Comparison of ENCODE assay signal across 10 cellular contexts in genomic region chr4:106583567-106583966, GRCh38.
A peak's percentile ranks its signal among the peaks of the same experiment; 100 is the strongest.
DNase-seq lines count a peak whose midpoint lies in the region; ATAC-seq, FAIRE-seq and TF ChIP-seq lines count a peak whose summit lies in the region.
"Had no signal": no experiment of that assay in that cellular context is flagged by ENCODE, and none has a peak within 500 bp of the region (broad histone marks: within the 10 kb centered on the region; RNA-seq: fewer than 3 reads in every experiment).

No MANE protein-coding gene starts in this region.

- H3K4ac ChIP-seq in mesenchymal stem cell (ENCODE audit: low read depth in 1 of 2, low read length in 2 of 2), result no peak overlapping the region

- no peak overlapping the region for H2BK12ac ChIP-seq in mesenchymal stem cell (ENCODE audit: low read length in 2 of 2)

- H2AFZ ChIP-seq in mesenchymal stem cell (ENCODE audit: low read depth, low read length), result no peak overlapping the region

- no peaks in the 10 kb centered on the region for H3K36me3 ChIP-seq in bronchial epithelial cell (ENCODE audit: control insufficient read depth, insufficient read depth, low read length)
- H3K36me3 ChIP-seq in mesenchymal stem cell (ENCODE audit: control insufficient read depth in 1 of 2, insufficient read depth in 2 of 2, low read depth in 1 of 2, low read length in 2 of 2), result no peaks in the 10 kb centered on the region

- H3K9me3 ChIP-seq in mesenchymal stem cell (ENCODE audit: control insufficient read depth, low read length), result no peaks in the 10 kb centered on the region

- H3K27ac ChIP-seq in mesenchymal stem cell (ENCODE audit: low read length, poor library complexity, severe bottlenecking), result peak overlapping the region; percentile 93

- no peak overlapping the region for H3K4me2 ChIP-seq in mesenchymal stem cell (ENCODE audit: low read length, poor library complexity, severe bottlenecking)

- H3K9ac ChIP-seq in mesenchymal stem cell (ENCODE audit: low read length), result peak overlapping the region; percentile 49

- no peaks in the 10 kb centered on the region for H3K4me1 Mint-ChIP-seq in activated CD4-positive, alpha-beta T cell treated with anti-CD3 and anti-CD28 coated beads, Interleukin-2, amount 10 ng/mL, durations not matched to agents 24 days and 14 days
- no peaks in the 10 kb centered on the region for H3K4me1 Mint-ChIP-seq in activated T-cell treated with anti-CD3 and anti-CD28 coated beads, Interleukin-2, amount 50 U/mL, for 4 hours (ENCODE audit: low read depth)

- no peaks in the 10 kb centered on the region for H3K79me1 ChIP-seq in mesenchymal stem cell (replicated peaks; ENCODE audit: low read length, poor library complexity, severe bottlenecking)

- intact Hi-C loops in activated CD4-positive, alpha-beta T cell treated with anti-CD3 and anti-CD28 coated beads, Interleukin-2, amount 10 ng/mL, durations not matched to agents 24 days and 14 days (cut with micrococcal nuclease), result no loop called here

- H3K27ac Mint-ChIP-seq in activated CD4-positive, alpha-beta T cell treated with anti-CD3 and anti-CD28 coated beads, Interleukin-2, amount 10 ng/mL, durations not matched to agents 24 days and 14 days, result no peak overlapping the region

- no peak overlapping the region for H4K91ac ChIP-seq in mesenchymal stem cell (ENCODE audit: low read length)

- H3K14ac ChIP-seq in mesenchymal stem cell (ENCODE audit: low read length in 2 of 2), result no peak overlapping the region

- H2BK15ac ChIP-seq in mesenchymal stem cell (ENCODE audit: low read depth, poor library complexity, severe bottlenecking), result no peak overlapping the region

- H3K27me3 Mint-ChIP-seq in activated CD4-positive, alpha-beta T cell treated with anti-CD3 and anti-CD28 coated beads, Interleukin-2, amount 10 ng/mL, durations not matched to agents 24 days and 14 days, result no peaks in the 10 kb centered on the region
- no peaks in the 10 kb centered on the region for H3K27me3 Mint-ChIP-seq in activated T-cell treated with anti-CD3 and anti-CD28 coated beads, Interleukin-2, amount 50 U/mL, for 4 hours (ENCODE audit: low read depth)

- H3K4me3 Mint-ChIP-seq in activated CD4-positive, alpha-beta T cell treated with anti-CD3 and anti-CD28 coated beads, Interleukin-2, amount 10 ng/mL, durations not matched to agents 24 days and 14 days, result no peak overlapping the region
- H3K4me3 Mint-ChIP-seq in activated T-cell treated with anti-CD3 and anti-CD28 coated beads, Interleukin-2, amount 50 U/mL, for 4 hours, result no peak overlapping the region

- no peak overlapping the region for H3K18ac ChIP-seq in mesenchymal stem cell (ENCODE audit: low read depth in 1 of 2, low read length in 2 of 2)

- no peak overlapping the region for H2BK120ac ChIP-seq in mesenchymal stem cell (ENCODE audit: low read depth, low read length)

- DNase-seq in AG20443 (ENCODE audit: low spot score) (peak; percentile 74), M059J (ENCODE audit: low read depth) (peak; percentile 91), bronchial epithelial cell (ENCODE audit: low read depth) (peak; percentile 99), mesenchymal stem cell (peak; percentile 80)
- no peak for DNase-seq in activated CD4-positive, alpha-beta T cell treated with anti-CD3 and anti-CD28 coated beads, Interleukin-2, amount 10 ng/mL, durations not matched to agents 24 days and 14 days
- DNase-seq in activated T-cell treated with anti-CD3 and anti-CD28 coated beads, Interleukin-2, amount 50 U/mL, for 4 hours, result no peak
- DNase-seq: effector memory CD4-positive, alpha-beta T cell; NCI-H1092 treated with DMSO at 0.1 percent for 48 hours had no signal

- no peak overlapping the region for H3K23ac ChIP-seq in mesenchymal stem cell (ENCODE audit: low read length in 2 of 2)

- H3K4me3 ChIP-seq in bronchial epithelial cell (ENCODE audit: low read depth, low read length) (no peak overlapping the region), mesenchymal stem cell (ENCODE audit: insufficient read depth in 1 of 2, low read depth in 1 of 2, low read length in 2 of 2) (no peak overlapping the region)

- H3K9me3 Mint-ChIP-seq in activated CD4-positive, alpha-beta T cell treated with anti-CD3 and anti-CD28 coated beads, Interleukin-2, amount 10 ng/mL, durations not matched to agents 24 days and 14 days, result no peaks in the 10 kb centered on the region
- H3K9me3 Mint-ChIP-seq in activated T-cell treated with anti-CD3 and anti-CD28 coated beads, Interleukin-2, amount 50 U/mL, for 4 hours, result peaks cover 4% of the 10 kb centered on the region

- H3K27me3 ChIP-seq in bronchial epithelial cell (ENCODE audit: control insufficient read depth, insufficient read depth, low read length) (no peaks in the 10 kb centered on the region), mesenchymal stem cell (ENCODE audit: control insufficient read depth in 1 of 2, insufficient read depth in 1 of 2, low read length in 2 of 2) (no peaks in the 10 kb centered on the region)

- no peaks in the 10 kb centered on the region for H3K36me3 Mint-ChIP-seq in activated CD4-positive, alpha-beta T cell treated with anti-CD3 and anti-CD28 coated beads, Interleukin-2, amount 10 ng/mL, durations not matched to agents 24 days and 14 days (ENCODE audit: low read depth)
- H3K36me3 Mint-ChIP-seq in activated T-cell treated with anti-CD3 and anti-CD28 coated beads, Interleukin-2, amount 50 U/mL, for 4 hours (ENCODE audit: insufficient read depth), result no peaks in the 10 kb centered on the region

- H2BK5ac ChIP-seq in mesenchymal stem cell (ENCODE audit: low read depth, low read length, poor library complexity, severe bottlenecking), result no peak overlapping the region

- H4K8ac ChIP-seq in mesenchymal stem cell (ENCODE audit: low read length), result no peak overlapping the region

- H2AK5ac ChIP-seq in mesenchymal stem cell (ENCODE audit: low read length, severe bottlenecking), result no peak overlapping the region

- no peak for TF ChIP-seq CTCF in bronchial epithelial cell (IDR thresholded peaks at IDR 0.05; ENCODE audit: insufficient read depth, low read length, severe bottlenecking)

- no CpG with 5 or more reads among the region's 2 CpGs for WGBS in mesenchymal stem cell

- no peak for ATAC-seq in activated T-cell treated with anti-CD3 and anti-CD28 coated beads, Interleukin-2, amount 50 U/mL, for 4 hours
- ATAC-seq in GM19397 (IDR thresholded peaks at IDR 0.05; ENCODE audit: unreplicated experiment) (no peak), GM18511 (IDR thresholded peaks at IDR 0.05; ENCODE audit: unreplicated experiment) (no peak)

- peaks cover 2% of the 10 kb centered on the region for H3K4me1 ChIP-seq in mesenchymal stem cell (ENCODE audit: control insufficient read depth, insufficient read depth, low read depth, low read length)

- no peak for FAIRE-seq in bronchial epithelial cell (lab: Jason Lieb, UNC)

Comparison
In these comparisons a context has a peak if more than half of its experiments do, and no peak if none do; other contexts are left out.
1. DNase-seq: peak in AG20443 (single experiment), M059J (single experiment), bronchial epithelial cell (single experiment) and mesenchymal stem cell (single experiment); none in activated CD4-positive, alpha-beta T cell treated with anti-CD3 and anti-CD28 coated beads, Interleukin-2, amount 10 ng/mL, durations not matched to agents 24 days and 14 days (single experiment) and activated T-cell treated with anti-CD3 and anti-CD28 coated beads, Interleukin-2, amount 50 U/mL, for 4 hours (single experiment).